ENCODE assay signal across 10 cellular contexts in genomic region chr22:40009231-40009769, GRCh38. TPM values are rescaled to one million over a fixed set of nuclear protein-coding genes. Genes with fewer than 3 reads are reported as not detected.
DNase-seq lines count a peak whose midpoint lies in the region; ATAC-seq and TF ChIP-seq lines count a peak whose summit lies in the region.
"Had no signal": no experiment of that assay in that cellular context is flagged by ENCODE, and none has a peak within 500 bp of the region (broad histone marks: within the 10 kb centered on the region; RNA-seq: fewer than 3 reads in every experiment).

No MANE protein-coding gene starts in this region.

- H3K27me3 ChIP-seq in tibial nerve (peaks cover 0 to 15% of the 10 kb centered on the region in 2 donors), ascending aorta (no peaks in the 10 kb centered on the region)

- no peak for DNase-seq in activated naive CD4-positive, alpha-beta T cell treated with anti-CD3 and anti-CD28 coated beads, Interleukin-2, amount 10 ng/mL, durations not matched to agents 7 days and 5 days
- DNase-seq in activated naive CD4-positive, alpha-beta T cell treated with anti-CD3 and anti-CD28 coated beads, Interleukin-2, amount 50 U/mL, for 16 hours, result no peak
- DNase-seq in SW480 (ENCODE audit: low spot score), result peak; percentile 31
- DNase-seq in iPS DF 19.7 (ENCODE audit: low read depth, low spot score), result peak; percentile 56
- no peak for DNase-seq in tibial nerve (ENCODE audit: low spot score in 2 of 2)
- DNase-seq in ascending aorta (ENCODE audit: low spot score in 2 of 2), result no peak
- no peak for DNase-seq in stimulated activated naive CD4-positive, alpha-beta T cell treated with Interleukin-2 at 50 U/mL for 16 hours (lab: John Stamatoyannopoulos, UW)

- no peak for TF ChIP-seq POLR2A in tibial nerve (IDR thresholded peaks at IDR 0.05)

- H3K27me3 Mint-ChIP-seq in activated naive CD4-positive, alpha-beta T cell treated with anti-CD3 and anti-CD28 coated beads, Interleukin-2, amount 10 ng/mL, durations not matched to agents 7 days and 5 days, result peaks cover 70% of the 10 kb centered on the region

- no peaks in the 10 kb centered on the region for H3K9me3 Mint-ChIP-seq in activated naive CD4-positive, alpha-beta T cell treated with anti-CD3 and anti-CD28 coated beads, Interleukin-2, amount 10 ng/mL, durations not matched to agents 7 days and 5 days

- H3K4me1 ChIP-seq in tibial nerve (peaks cover 0 to 28% (median 3%) of the 10 kb centered on the region in 4 donors), ascending aorta (no peaks in the 10 kb centered on the region)

- ATAC-seq in GM21723 (IDR thresholded peaks at IDR 0.05; ENCODE audit: unreplicated experiment), result no peak

- H3K4me1 Mint-ChIP-seq in activated naive CD4-positive, alpha-beta T cell treated with anti-CD3 and anti-CD28 coated beads, Interleukin-2, amount 10 ng/mL, durations not matched to agents 7 days and 5 days, result peaks cover 19% of the 10 kb centered on the region
- H3K4me1 Mint-ChIP-seq: B cell had no signal

- H3K36me3 ChIP-seq in tibial nerve, result no peaks in the 10 kb centered on the region
- H3K36me3 ChIP-seq in ascending aorta, result no peaks in the 10 kb centered on the region

- H3K27ac Mint-ChIP-seq in activated naive CD4-positive, alpha-beta T cell treated with anti-CD3 and anti-CD28 coated beads, Interleukin-2, amount 10 ng/mL, durations not matched to agents 7 days and 5 days, result peak overlapping the region; percentile 71
- H3K27ac Mint-ChIP-seq: B cell had no signal

- TF ChIP-seq CTCF in tibial nerve (IDR thresholded peaks at IDR 0.05) (no peak), ascending aorta (IDR thresholded peaks at IDR 0.05) (no peak)

- CTCF ChIA-PET in activated naive CD4-positive, alpha-beta T cell treated with anti-CD3 and anti-CD28 coated beads, Interleukin-2, amount 10 ng/mL, durations not matched to agents 7 days and 5 days (lab: Charles Lee), result interaction anchor here (0.8 to 2.2 kb wide), 6 partner anchors 12 to 474 kb away, joined by 3 to 15 read pairs (median 4); no protein-coding TSS in a partner anchor

- intact Hi-C loops in ascending aorta (cut with DNase I), result no loop called here

- H3K27ac ChIP-seq in tibial nerve (peak overlapping the region; percentile 52 to 74 (median 61)), ascending aorta (no peak overlapping the region)

- H3K4me3 Mint-ChIP-seq in activated naive CD4-positive, alpha-beta T cell treated with anti-CD3 and anti-CD28 coated beads, Interleukin-2, amount 10 ng/mL, durations not matched to agents 7 days and 5 days, result peak overlapping the region; percentile 50
- H3K4me3 Mint-ChIP-seq: B cell had no signal

- H3K36me3 Mint-ChIP-seq in activated naive CD4-positive, alpha-beta T cell treated with anti-CD3 and anti-CD28 coated beads, Interleukin-2, amount 10 ng/mL, durations not matched to agents 7 days and 5 days, result no peaks in the 10 kb centered on the region

- H3K4me3 ChIP-seq in tibial nerve (no peak overlapping the region), ascending aorta (no peak overlapping the region)

- TF ChIP-seq EP300 in tibial nerve (IDR thresholded peaks at IDR 0.05), result no peak

- no peaks in the 10 kb centered on the region for H3K9me3 ChIP-seq in tibial nerve
- no peaks in the 10 kb centered on the region for H3K9me3 ChIP-seq in ascending aorta

- 16 to 21% methylated on average over 10 to 12 of the region's 12 CpGs for WGBS in tibial nerve, 2 donors

RNA-seq across cellular contexts. Expression of gene FAM83F, which starts 14.5 kb away (rescaled TPM):
- total RNA-seq in tibial nerve (10 to 100 TPM in 2 of 4 donors, 1 to 10 TPM in 2; 8.2 to 11.2 (median 9.8) TPM), ascending aorta (not detected)

RNA-seq across cellular contexts. Expression of gene TMA7B, which starts 49.1 kb away (rescaled TPM):
- not detected for total RNA-seq in tibial nerve
- not detected for total RNA-seq in ascending aorta
- total RNA-seq: subcutaneous adipose tissue had no signal

Comparison
In these comparisons a context has a peak if more than half of its experiments do, and no peak if none do; other contexts are left out.
1. DNase-seq: peak in SW480 (single experiment) and iPS DF 19.7 (single experiment); none in activated naive CD4-positive, alpha-beta T cell treated with anti-CD3 and anti-CD28 coated beads, Interleukin-2, amount 10 ng/mL, durations not matched to agents 7 days and 5 days (single experiment), activated naive CD4-positive, alpha-beta T cell treated with anti-CD3 and anti-CD28 coated beads, Interleukin-2, amount 50 U/mL, for 16 hours (single experiment), tibial nerve (0 of 2), ascending aorta (0 of 2) and stimulated activated naive CD4-positive, alpha-beta T cell treated with Interleukin-2 at 50 U/mL for 16 hours (single experiment).
2. H3K27ac ChIP-seq: peak in tibial nerve (4 of 4); none in ascending aorta (0 of 2).